Comparison of ENCODE assay signal across 8 cellular contexts in the genomic region with DNA sequence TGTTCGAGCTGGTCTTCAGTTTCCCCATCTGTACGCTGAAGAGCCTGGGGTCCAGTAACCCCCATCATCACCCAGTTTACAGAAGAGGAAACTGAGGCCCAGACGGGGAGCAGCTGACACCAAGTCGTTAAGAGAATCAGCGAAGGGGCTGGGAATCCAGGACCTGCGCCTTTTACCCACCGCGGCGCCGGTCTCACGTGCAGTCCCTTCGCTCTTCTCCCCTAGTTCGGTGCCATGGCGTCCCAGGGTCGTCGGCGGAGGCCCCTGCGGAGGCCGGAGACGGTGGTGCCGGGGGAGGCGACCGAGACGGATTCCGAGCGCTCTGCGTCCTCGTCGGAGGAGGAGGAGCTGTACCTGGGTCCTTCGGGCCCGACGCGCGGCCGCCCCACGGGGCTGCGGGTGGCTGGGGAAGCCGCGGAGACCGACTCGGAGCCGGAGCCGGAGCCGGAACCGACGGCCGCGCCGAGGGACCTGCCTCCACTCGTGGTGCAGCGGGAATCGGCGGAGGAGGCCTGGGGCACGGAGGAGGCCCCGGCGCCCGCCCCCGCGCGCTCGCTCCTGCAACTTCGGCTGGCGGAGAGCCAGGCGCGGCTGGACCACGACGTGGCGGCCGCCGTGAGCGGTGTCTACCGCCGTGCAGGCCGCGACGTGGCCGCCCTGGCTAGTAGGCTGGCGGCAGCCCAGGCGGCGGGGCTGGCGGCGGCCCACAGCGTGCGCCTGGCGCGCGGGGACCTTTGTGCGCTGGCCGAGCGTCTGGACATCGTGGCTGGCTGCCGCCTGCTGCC. TPM values are rescaled to one million over a fixed set of nuclear protein-coding genes. Genes with fewer than 3 reads are reported as not detected.
A peak's percentile ranks its signal among the peaks of the same experiment; 100 is the strongest.
DNase-seq lines count a peak whose midpoint lies in the region; ATAC-seq, FAIRE-seq and TF ChIP-seq lines count a peak whose summit lies in the region.

No MANE protein-coding gene starts in this region.

- H3K27ac ChIP-seq in A549 (peak overlapping the region; percentile 69 to 82), WERI-Rb-1 (peak overlapping the region; percentile 77)
- H3K27ac ChIP-seq in effector memory CD4-positive, alpha-beta T cell (ENCODE audit: insufficient read depth, low read length, poor library complexity, severe bottlenecking), result peak overlapping the region; percentile 86

- TF ChIP-seq RAD21 in A549 (conservative IDR thresholded peaks at IDR 0.05 in 1 of 2, IDR thresholded peaks at IDR 0.05 in 1 of 2), result no peak

- WGBS in A549 (ENCODE audit: missing lambda C conversion rate), result 17% methylated on average over 59 of the region's 92 CpGs

- peak overlapping the region; percentile 97 for H3K4me3 Mint-ChIP-seq in type B pancreatic cell

- no peak for FAIRE-seq in A549 (lab: Jason Lieb, UNC)

- H3K4me2 ChIP-seq in A549, result peak overlapping the region; percentile 92

- H3K27me3 ChIP-seq in H7 (ENCODE audit: control insufficient read depth, insufficient read depth, low read length) (peaks cover 3% of the 10 kb centered on the region; the same call in 1 of the 2 replicates), WERI-Rb-1 (ENCODE audit: insufficient read depth, low read depth, severe bottlenecking) (no peaks in the 10 kb centered on the region), mucosa of stomach (ENCODE audit: control insufficient read depth, insufficient read depth, low read length) (no peaks in the 10 kb centered on the region)
- no peaks in the 10 kb centered on the region for H3K27me3 ChIP-seq in effector memory CD4-positive, alpha-beta T cell (replicated peaks; ENCODE audit: control insufficient read depth, insufficient read depth, low read length, poor library complexity, severe bottlenecking)

- H3K4me3 ChIP-seq in A549 (peak overlapping the region; percentile 69), H7 (ENCODE audit: insufficient read depth, low read depth, low read length) (peak overlapping the region; percentile 88), WERI-Rb-1 (ENCODE audit: low read depth, low read length) (peak overlapping the region; percentile 96), mucosa of stomach (ENCODE audit: low read length) (peak overlapping the region; percentile 99)
- H3K4me3 ChIP-seq in effector memory CD4-positive, alpha-beta T cell (ENCODE audit: insufficient read depth, low read depth, low read length, poor library complexity, severe bottlenecking), result peak overlapping the region; percentile 79

- TF ChIP-seq CTCF in A549 (IDR thresholded peaks at IDR 0.05) (no peak), WERI-Rb-1 (IDR thresholded peaks at IDR 0.05; ENCODE audit: low read depth, low read length) (no peak), type B pancreatic cell (conservative IDR thresholded peaks at IDR 0.05) (no peak)

- H3K27ac Mint-ChIP-seq in type B pancreatic cell, result peak overlapping the region; percentile 96

- TF ChIP-seq POLR2A in A549 (IDR thresholded peaks at IDR 0.05; ENCODE audit: low read length), result no peak

- POLR2A ChIA-PET in A549 (lab: Yijun Ruan, JAX), result interaction anchor here (1.4 to 3.3 kb wide), 5 partner anchors 7 to 290 kb away, joined by 5 to 23 read pairs (median 9); partner anchors contain the start of gene PPP1R37

- CTCF ChIA-PET in A549 (lab: Yijun Ruan, JAX), result interaction anchor here (1.0 to 2.8 kb wide), 12 partner anchors 8 to 260 kb away, joined by 3 to 18 read pairs (median 6); partner anchors contain the start of gene NKPD1

- H3K27me3 Mint-ChIP-seq in type B pancreatic cell, result no peaks in the 10 kb centered on the region

- no peaks in the 10 kb centered on the region for H3K9me3 Mint-ChIP-seq in type B pancreatic cell

- H3K36me3 ChIP-seq in H7 (replicated peaks; ENCODE audit: control insufficient read depth, insufficient read depth, low read length) (no peaks in the 10 kb centered on the region), WERI-Rb-1 (no peaks in the 10 kb centered on the region), mucosa of stomach (ENCODE audit: control insufficient read depth, insufficient read depth, low read length) (no peaks in the 10 kb centered on the region)
- H3K36me3 ChIP-seq in effector memory CD4-positive, alpha-beta T cell (ENCODE audit: control insufficient read depth, insufficient read depth, low read length), result peaks cover 9% of the 10 kb centered on the region

- H3K4me1 Mint-ChIP-seq in type B pancreatic cell (ENCODE audit: unreplicated experiment), result peaks cover 17% of the 10 kb centered on the region

- DNase-seq in A549 (ENCODE audit: low read depth in 1 of 2, low spot score in 1 of 2) (no peak), H7 (peak; percentile 74), WERI-Rb-1 (no peak), type B pancreatic cell (ENCODE audit: extremely low spot score, unreplicated experiment) (no peak), HPDE6-E6E7 (ENCODE audit: extremely low spot score) (no peak)
- peak; percentile 9 to 26 (median 23) for DNase-seq in effector memory CD4-positive, alpha-beta T cell

- peaks cover 11% of the 10 kb centered on the region; the same call in 2 of the 3 replicates for H3K4me1 ChIP-seq in A549
- peaks cover 19% of the 10 kb centered on the region for H3K4me1 ChIP-seq in effector memory CD4-positive, alpha-beta T cell (ENCODE audit: control insufficient read depth, insufficient read depth, low read length, poor library complexity, severe bottlenecking)
- peaks cover 32% of the 10 kb centered on the region for H3K4me1 ChIP-seq in mucosa of stomach (ENCODE audit: control insufficient read depth, insufficient read depth, low read length)

- peak overlapping the region; percentile 85 for H3K9ac ChIP-seq in mucosa of stomach (ENCODE audit: low read length)

- TF ChIP-seq EP300 in A549 (IDR thresholded peaks at IDR 0.05), result no peak

- ATAC-seq in A549, result peak; percentile 1 to 7; a peak in 2 of 6 replicates
- no peak for ATAC-seq in GM18909 (IDR thresholded peaks at IDR 0.05; ENCODE audit: poor library complexity, unreplicated experiment)

- H3K9me3 ChIP-seq in A549 (no peaks in the 10 kb centered on the region), WERI-Rb-1 (ENCODE audit: severe bottlenecking) (no peaks in the 10 kb centered on the region), mucosa of stomach (ENCODE audit: control insufficient read depth, low read length) (no peaks in the 10 kb centered on the region)
- H3K9me3 ChIP-seq in effector memory CD4-positive, alpha-beta T cell (ENCODE audit: control insufficient read depth, low read length), result no peaks in the 10 kb centered on the region

- H3K36me3 Mint-ChIP-seq in type B pancreatic cell, result no peaks in the 10 kb centered on the region

TF ChIP-seq in A549, 52 proteins besides CTCF, POLR2A, EP300 and RAD21:
- TF ChIP-seq JUN (IDR thresholded peaks at IDR 0.05), result 0 out of 5 replicates have a peak, but pooled peaks of 1 of the 2 experiments have one; percentile 5
- TF ChIP-seq HOXB5 (CRISPR knock-in tag; IDR thresholded peaks at IDR 0.05), result no peak
- TF ChIP-seq ZNF302 (CRISPR knock-in tag; IDR thresholded peaks at IDR 0.05), result no peak
- TF ChIP-seq TP53 (CRISPR knock-in tag; IDR thresholded peaks at IDR 0.05), result peak; percentile 72; the same call in 1 of the 2 replicates

RNA-seq across cellular contexts. Expression of gene BLOC1S3, which starts 0.7 kb away (rescaled TPM):
- polyA plus RNA-seq in A549 (2011; rRNA removed) (7.5 and 10.5 TPM in 2 replicates), A549 (2017; fragmentation: RNase III; extraction: RNeasy Plus Mini Kit Qiagen cat#74134 plus additional on column Dnase treatment) (8.2 to 12.2 TPM (median 10.6 TPM) in 3 replicates)
- 5.4 and 7.6 TPM in 2 replicates for polyA plus RNA-seq in A549 (2012; cell fraction: cytosol; rRNA removed)
- 6.9 and 8.4 TPM in 2 replicates for polyA plus RNA-seq in A549 (2012; cell fraction: nucleus; rRNA removed)
- 14.9 and 15.0 TPM in 2 replicates for polyA minus RNA-seq in A549 (2011; rRNA and poly(A)+ RNA removed)
- total RNA-seq in H7 (2014; rRNA removed; shearing (Covaris generic)), result 3.4 and 4.3 TPM in 2 replicates
- 9.2 and 10.2 TPM in 2 replicates for total RNA-seq in type B pancreatic cell (ENCODE audit: low replicate concordance)

RNA-seq across cellular contexts. Expression of gene TRAPPC6A, which starts 1.2 kb away (rescaled TPM):
- polyA plus RNA-seq in A549 (2011; rRNA removed), result 29.8 and 30.2 TPM in 2 replicates
- polyA plus RNA-seq in A549 (2012; cell fraction: cytosol; rRNA removed), result 52.5 and 63.1 TPM in 2 replicates
- 41.4 and 46.2 TPM in 2 replicates for polyA plus RNA-seq in A549 (2012; cell fraction: nucleus; rRNA removed)
- 23.7 to 30.5 TPM (median 28.5 TPM) in 3 replicates for polyA plus RNA-seq in A549 (2017; fragmentation: RNase III; extraction: RNeasy Plus Mini Kit Qiagen cat#74134 plus additional on column Dnase treatment)
- polyA minus RNA-seq in A549 (2011; rRNA and poly(A)+ RNA removed), result 9.0 and 12.0 TPM in 2 replicates
- 39.3 and 47.4 TPM in 2 replicates for total RNA-seq in H7 (2014; rRNA removed; shearing (Covaris generic))
- total RNA-seq in type B pancreatic cell (ENCODE audit: low replicate concordance), result 36.7 and 41.3 TPM in 2 replicates

RNA-seq across cellular contexts. Expression of gene NKPD1, which starts 18.5 kb away (rescaled TPM):
- 0.12 and 0.21 TPM in 2 replicates for polyA plus RNA-seq in A549 (2011; rRNA removed)
- polyA plus RNA-seq in A549 (2012; cell fraction: cytosol; rRNA removed), result 0.07 and 0.19 TPM in 2 replicates
- 1.8 and 2.5 TPM in 2 replicates for polyA plus RNA-seq in A549 (2012; cell fraction: nucleus; rRNA removed)
- 0.10 to 0.18 TPM (median 0.15 TPM) in 3 replicates for polyA plus RNA-seq in A549 (2017; fragmentation: RNase III; extraction: RNeasy Plus Mini Kit Qiagen cat#74134 plus additional on column Dnase treatment)
- polyA minus RNA-seq in A549 (2011; rRNA and poly(A)+ RNA removed), result 0.15 TPM in 1 of 2 replicates, not detected in the other
- 0.24 and 0.70 TPM in 2 replicates for total RNA-seq in H7 (2014; rRNA removed; shearing (Covaris generic))
- total RNA-seq in type B pancreatic cell (ENCODE audit: low replicate concordance), result 0.56 and 1.3 TPM in 2 replicates

Comparison
In these comparisons a context has a peak if more than half of its experiments do, and no peak if none do; other contexts are left out.
1. DNase-seq: peak in H7 (single experiment) and effector memory CD4-positive, alpha-beta T cell (3 of 3); none in A549 (0 of 2), WERI-Rb-1 (single experiment), type B pancreatic cell (single experiment) and HPDE6-E6E7 (single experiment).
2. Peak in every context shown above with its lines, with median percentiles within 50 percentile points of each other: H3K27ac ChIP-seq and H3K4me3 ChIP-seq.